Comparison of ENCODE assay signal across 22 cellular contexts in the genomic region with DNA sequence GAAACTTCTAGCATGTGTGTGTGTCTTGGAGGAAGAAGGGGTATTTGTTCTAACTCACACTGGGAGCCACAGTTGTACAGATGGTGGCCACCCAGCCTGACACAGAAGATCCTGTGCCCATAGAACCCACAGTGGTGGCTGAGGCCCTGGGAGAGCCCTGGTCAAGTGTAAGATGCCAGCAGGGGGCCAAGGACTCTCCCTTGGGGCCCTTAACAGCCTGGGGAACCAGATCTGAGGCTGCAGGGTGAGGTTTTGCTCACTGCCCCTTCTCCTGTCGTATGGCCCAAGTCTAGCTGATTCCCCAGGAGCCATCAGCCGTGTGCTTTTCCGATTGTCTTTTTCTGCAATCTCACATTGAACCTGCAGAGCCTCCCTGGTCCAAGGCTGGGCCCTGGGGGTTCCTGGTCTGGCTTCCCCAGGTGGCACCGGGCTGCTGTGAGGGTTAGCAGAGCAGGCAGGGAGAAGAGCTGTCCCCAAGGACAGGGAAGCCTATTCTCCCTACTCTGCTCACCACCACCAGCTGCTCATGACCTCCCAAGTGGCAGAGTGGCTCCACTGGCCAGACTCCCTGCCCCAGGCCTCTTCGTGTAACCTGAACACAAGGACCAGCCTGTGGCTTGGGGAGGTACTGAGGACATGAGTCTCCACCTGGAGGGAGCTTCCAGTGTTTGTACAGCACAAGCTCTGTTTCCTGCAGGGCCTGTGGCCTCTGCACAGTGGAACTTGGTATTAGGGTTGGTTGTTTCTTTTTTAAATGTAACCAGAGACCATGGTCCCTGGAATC. TPM values are rescaled to one million over a fixed set of nuclear protein-coding genes. Genes with fewer than 3 reads are reported as not detected.
DNase-seq lines count a peak whose midpoint lies in the region; ATAC-seq, FAIRE-seq and TF ChIP-seq lines count a peak whose summit lies in the region.
"Had no signal": no experiment of that assay in that cellular context is flagged by ENCODE, and none has a peak within 500 bp of the region (broad histone marks: within the 10 kb centered on the region; RNA-seq: fewer than 3 reads in every experiment).

No MANE protein-coding gene starts in this region.

- no peaks in the 10 kb centered on the region for H3K27me3 Mint-ChIP-seq in nephron progenitor cell (ENCODE audit: low read depth, poor library complexity)

- SMC1A ChIA-PET in GM12878 (lab: Charles Lee; ENCODE audit: uncharacterized antibody, unreplicated experiment) = interaction anchor here (1.2 kb wide), 1 partner anchor 67 kb away, joined by 3 read pairs; no protein-coding TSS in a partner anchor

- 41% methylated on average over 5 of the region's 5 CpGs for WGBS in GM12878 (ENCODE audit: insufficient coverage, insufficient replicate concordance, low lambda C conversion rate, missing lambda C conversion rate)

- in situ Hi-C loops in GM12878 (cut with MboI) = no loop called here

- no peaks in the 10 kb centered on the region for H3K4me1 ChIP-seq in GM12878 (ENCODE audit: control insufficient read depth, insufficient read depth, low read length)

- no peak for FAIRE-seq in GM12878 (lab: Jason Lieb, UNC)
- FAIRE-seq: A549, HTR-8/SVneo, RCC 7860 had no signal

- no peak overlapping the region for H3K4me2 ChIP-seq in GM12878 (ENCODE audit: control insufficient read depth, insufficient read depth)
- H3K4me2 ChIP-seq: A549, SK-N-SH had no signal

- no peak overlapping the region for H3K9ac ChIP-seq in GM12878 (ENCODE audit: control insufficient read depth, insufficient read depth, low read length)
- H3K9ac ChIP-seq: BLaER1, SK-N-SH had no signal

- no peak overlapping the region for H3K4me3 ChIP-seq in GM12878
- H3K4me3 ChIP-seq: A549, BLaER1 had no signal

- peaks cover 0 to 3% of the 10 kb centered on the region in 2 experiments; a peak in 2 of 4 replicates for H3K27me3 ChIP-seq in GM12878 (replicated peaks in 1 of 2; ENCODE audit: control insufficient read depth in 2 of 2, insufficient read depth in 2 of 2, low read length in 1 of 2)
- H3K27me3 ChIP-seq: BLaER1 had no signal

- H3K9me3 Mint-ChIP-seq in nephron progenitor cell = no peaks in the 10 kb centered on the region
- H3K9me3 Mint-ChIP-seq: CD4-positive, alpha-beta memory T cell; H9 had no signal

- H3K4me3 Mint-ChIP-seq in nephron progenitor cell = no peak overlapping the region
- H3K4me3 Mint-ChIP-seq: CD4-positive, alpha-beta memory T cell; H9 had no signal

- no peak overlapping the region for H2AFZ ChIP-seq in GM12878 (ENCODE audit: control insufficient read depth, low read depth, low read length)

- intact Hi-C loops in GM12878 (cut with micrococcal nuclease; ENCODE audit: unreplicated experiment) = no loop called here

- no peaks in the 10 kb centered on the region for H3K79me2 ChIP-seq in GM12878 (ENCODE audit: control insufficient read depth, insufficient read depth, low read length)

- DNase-seq in COLO668 (lab: John Stamatoyannopoulos, UW; ENCODE audit: unreplicated experiment) (peak; percentile 15), M059J (ENCODE audit: low read depth) (peak; percentile 24), GM12878 (ENCODE audit: low read depth, low spot score) (no peak), left lobe of liver (ENCODE audit: low spot score) (peak; percentile 27), GM10266 (ENCODE audit: extremely low spot score) (no peak), NCI-H2029 treated with DMSO at 0.1 percent for 48 hours (lab: John Stamatoyannopoulos, UW) (no peak), nephron progenitor cell (no peak)
- DNase-seq in effector CD4-positive, alpha-beta T cell = no peak
- DNase-seq: Calu3; CD4-positive, alpha-beta memory T cell; H9; NCI-H1105 treated with DMSO at 0.1 percent for 48 hours; NCI-H187 treated with DMSO at 0.1 percent for 48 hours; NCI-H446; NCI-H748 treated with DMSO at 0.1 percent for 48 hours; SHP77; SK-N-SH had no signal

- peak; percentile 15; the same call in 1 of the 3 replicates for ATAC-seq in GM12878
- ATAC-seq in left lobe of liver = no peak

- no peak for TF ChIP-seq POLR2A in GM12878 (IDR thresholded peaks at IDR 0.05; ENCODE audit: low read depth, low read length)

- RAD21 ChIA-PET in GM12878 (lab: Charles Lee; ENCODE audit: unreplicated experiment) = interaction anchor here (1.5 kb wide), 1 partner anchor 13 kb away, joined by 6 read pairs; no protein-coding TSS in a partner anchor

- H3K4me1 Mint-ChIP-seq in nephron progenitor cell = peaks cover 42% of the 10 kb centered on the region
- H3K4me1 Mint-ChIP-seq: CD4-positive, alpha-beta memory T cell had no signal

- TF ChIP-seq EP300 in GM12878 (IDR thresholded peaks at IDR 0.05; ENCODE audit: borderline replicate concordance in 1 of 2, control insufficient read depth in 1 of 2, low read depth in 2 of 2, low read length in 2 of 2) = no peak

- TF ChIP-seq CTCF in GM12878 (IDR thresholded peaks at IDR 0.05 in 2 of 3, conservative IDR thresholded peaks at IDR 0.05 in 1 of 3; ENCODE audit: control insufficient read depth in 2 of 3, extremely low read depth in 1 of 3, insufficient read depth in 1 of 3, low read depth in 3 of 3, low read length in 3 of 3) = no peak
- TF ChIP-seq CTCF in GM10266 (IDR thresholded peaks at IDR 0.05; ENCODE audit: control insufficient read depth, insufficient read depth, low read depth, missing control alignments) = no peak
- TF ChIP-seq CTCF in nephron progenitor cell (IDR thresholded peaks at IDR 0.05) = no peak

- CTCF ChIA-PET in GM12878 (lab: Yijun Ruan, JAX) = interaction anchor here (1.3 to 1.4 kb wide), 2 partner anchors 18 to 19 kb away, joined by 3 read pairs; no protein-coding TSS in a partner anchor

- H3K27ac ChIP-seq in GM12878 (ENCODE audit: control insufficient read depth, insufficient read depth) = no peak overlapping the region
- H3K27ac ChIP-seq: BLaER1 had no signal

- H3K36me3 Mint-ChIP-seq in nephron progenitor cell (ENCODE audit: low read depth) = peaks cover 25% of the 10 kb centered on the region
- H3K36me3 Mint-ChIP-seq: CD4-positive, alpha-beta memory T cell had no signal

- H3K36me3 ChIP-seq in GM12878 (ENCODE audit: control insufficient read depth in 2 of 2, insufficient read depth in 2 of 2, low read length in 1 of 2) = no peaks in the 10 kb centered on the region
- H3K36me3 ChIP-seq: BLaER1 had no signal

- no TSS peak for BruUV-seq in GM12878 (replicated peaks; lab: Mats Ljungman, UMichigan)

- TF ChIP-seq RAD21 in GM12878 (IDR thresholded peaks at IDR 0.05; ENCODE audit: insufficient read depth, low read depth, low read length) = no peak

- no peak overlapping the region for H3K27ac Mint-ChIP-seq in nephron progenitor cell
- H3K27ac Mint-ChIP-seq: CD4-positive, alpha-beta memory T cell had no signal

- no peaks in the 10 kb centered on the region for H4K20me1 ChIP-seq in GM12878 (ENCODE audit: control insufficient read depth, insufficient read depth)
- H4K20me1 ChIP-seq: BLaER1 had no signal

- POLR2A ChIA-PET in GM12878 (lab: Charles Lee) = interaction anchor here (1.0 kb wide), 1 partner anchor 19 kb away, joined by 3 read pairs; no protein-coding TSS in a partner anchor

- H3K9me3 ChIP-seq in GM12878 (replicated peaks; ENCODE audit: control insufficient read depth, insufficient read depth, low read length) = no peaks in the 10 kb centered on the region
- H3K9me3 ChIP-seq: A549, BLaER1, SK-N-SH had no signal

RNA-seq across cellular contexts. Expression of gene CA12, which starts 51.9 kb away (rescaled TPM):
- 6.1 and 6.9 TPM in 2 replicates for total RNA-seq in M059J (2014; rRNA removed; shearing (Covaris generic))
- total RNA-seq in GM12878 (2013; cell fraction: nucleolus; rRNA removed) = 0.13 TPM in 1 of 2 replicates, not detected in the other
- total RNA-seq in GM12878 (2014; rRNA removed) = 0.11 TPM in 1 of 2 replicates, not detected in the other
- total RNA-seq in GM12878 (2014; rRNA removed; fragmentation: Illumina TruSeq; extraction: Trizol) = not detected in 2 replicates
- 0.10 and 0.11 TPM in 2 replicates for total RNA-seq in GM12878 (2021)
- not detected for polyA plus RNA-seq in GM12878 (2011; ENCODE audit: low read depth)
- polyA plus RNA-seq in GM12878 (2011; rRNA removed) = 0.03 TPM in 1 of 2 replicates, not detected in the other
- polyA plus RNA-seq in GM12878 (2011; cell fraction: cytosol; rRNA removed) = not detected in 2 replicates
- not detected in 2 replicates for polyA plus RNA-seq in GM12878 (2011; cell fraction: nucleus; rRNA removed)
- 0.01 TPM in 1 of 2 replicates, not detected in the other for polyA plus RNA-seq in GM12878 (2012)
- not detected in 2 replicates for polyA plus RNA-seq in GM12878 (2014; fragmentation: Illumina TruSeq; extraction: Trizol)
- not detected for polyA plus RNA-seq in GM12878 (2014; fragmentation: Nextera tagmentation; extraction: Ambion mirVana)
- polyA plus RNA-seq in GM12878 (2014; rRNA removed) = not detected in 2 replicates
- polyA plus RNA-seq in GM12878 (2016; fragmentation: Nextera tagmentation; extraction: Ambion mirVana) = not detected
- not detected in 2 replicates for polyA minus RNA-seq in GM12878 (2011; rRNA and poly(A)+ RNA removed)
- 0.42 TPM in 1 of 2 replicates, not detected in the other for polyA minus RNA-seq in GM12878 (2011; cell fraction: cytosol; rRNA and poly(A)+ RNA removed)
- not detected in 2 replicates for polyA minus RNA-seq in GM12878 (2011; cell fraction: nucleus; rRNA and poly(A)+ RNA removed)
- 0.28 TPM for total RNA-seq in left lobe of liver
- total RNA-seq: CD4-positive, alpha-beta memory T cell; OCI-LY7 had no signal
- polyA plus RNA-seq: CD4-positive, alpha-beta memory T cell had no signal

RNA-seq across cellular contexts. Expression of gene APH1B, which starts 52.4 kb away (rescaled TPM):
- 7.7 and 8.8 TPM in 2 replicates for total RNA-seq in M059J (2014; rRNA removed; shearing (Covaris generic))
- 26.8 and 31.2 TPM in 2 replicates for total RNA-seq in GM12878 (2013; cell fraction: nucleolus; rRNA removed)
- total RNA-seq in GM12878 (2014; rRNA removed) = 8.8 and 9.8 TPM in 2 replicates
- total RNA-seq in GM12878 (2014; rRNA removed; fragmentation: Illumina TruSeq; extraction: Trizol) = 8.8 and 9.1 TPM in 2 replicates
- total RNA-seq in GM12878 (2021) = 11.5 and 14.3 TPM in 2 replicates
- 4.1 TPM for polyA plus RNA-seq in GM12878 (2011; ENCODE audit: low read depth)
- polyA plus RNA-seq in GM12878 (2011; rRNA removed) = 5.0 and 6.1 TPM in 2 replicates
- polyA plus RNA-seq in GM12878 (2011; cell fraction: cytosol; rRNA removed) = 3.0 and 3.1 TPM in 2 replicates
- polyA plus RNA-seq in GM12878 (2011; cell fraction: nucleus; rRNA removed) = 3.8 and 5.9 TPM in 2 replicates
- 5.7 and 7.9 TPM in 2 replicates for polyA plus RNA-seq in GM12878 (2012)
- 7.9 and 11.2 TPM in 2 replicates for polyA plus RNA-seq in GM12878 (2014; fragmentation: Illumina TruSeq; extraction: Trizol)
- polyA plus RNA-seq in GM12878 (2014; fragmentation: Nextera tagmentation; extraction: Ambion mirVana) = 10 to 100 TPM; 12.9 to 17.6 TPM
- polyA plus RNA-seq in GM12878 (2014; rRNA removed) = 6.3 and 9.3 TPM in 2 replicates
- 10 to 100 TPM; 14.4 to 20.8 TPM for polyA plus RNA-seq in GM12878 (2016; fragmentation: Nextera tagmentation; extraction: Ambion mirVana)
- polyA minus RNA-seq in GM12878 (2011; rRNA and poly(A)+ RNA removed) = 2.9 and 4.4 TPM in 2 replicates
- 3.1 and 4.9 TPM in 2 replicates for polyA minus RNA-seq in GM12878 (2011; cell fraction: cytosol; rRNA and poly(A)+ RNA removed)
- polyA minus RNA-seq in GM12878 (2011; cell fraction: nucleus; rRNA and poly(A)+ RNA removed) = 2.9 and 3.8 TPM in 2 replicates
- 3.3 TPM for total RNA-seq in left lobe of liver

Comparison
In these comparisons a context has a peak if more than half of its experiments do, and no peak if none do; other contexts are left out.
1. DNase-seq: peak in COLO668 (single experiment), M059J (single experiment) and left lobe of liver (single experiment); none in GM12878 (single experiment), effector CD4-positive, alpha-beta T cell (single experiment), GM10266 (single experiment), NCI-H2029 treated with DMSO at 0.1 percent for 48 hours (single experiment) and nephron progenitor cell (single experiment).